ENCODE assay signal across 28 cellular contexts in the genomic region with DNA sequence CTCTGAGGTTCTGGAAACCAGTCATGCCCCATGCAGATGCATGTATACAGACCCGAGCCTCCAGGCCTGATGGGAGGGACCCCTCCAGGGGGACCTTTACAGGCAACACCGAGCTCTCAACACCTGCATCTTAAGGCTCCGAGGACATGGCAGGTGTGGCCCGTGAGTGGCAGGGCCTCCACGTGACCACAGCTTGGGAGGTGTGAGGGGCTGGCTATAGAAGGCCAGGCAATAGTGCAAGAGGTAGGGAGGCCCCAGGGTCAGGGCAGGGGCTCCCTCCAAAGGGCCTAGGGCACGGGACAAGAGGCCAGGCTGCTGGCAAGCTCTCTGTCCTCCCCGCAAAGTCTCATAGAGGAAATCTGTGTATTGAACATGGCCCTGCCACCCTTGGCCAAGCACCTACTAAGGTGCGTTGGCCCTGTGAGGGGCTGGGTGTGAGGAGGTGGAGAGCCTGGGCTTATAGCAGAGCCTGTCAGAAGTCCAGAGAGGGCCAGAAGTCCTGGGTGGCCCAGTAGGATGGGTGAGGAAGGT.
"Had no signal": no experiment of that assay in that cellular context is flagged by ENCODE, and none has a peak within 500 bp of the region (broad histone marks: within the 10 kb centered on the region; RNA-seq: fewer than 3 reads in every experiment).

No MANE protein-coding gene starts in this region.

- H3K36me3 ChIP-seq: esophagus muscularis mucosa, heart right ventricle, ovary, SJCRH30, tibial nerve had no signal

- H3K4me1 ChIP-seq: foreskin keratinocyte, SJCRH30 had no signal

- H3K27ac ChIP-seq: esophagus muscularis mucosa, foreskin keratinocyte, heart right ventricle, ovary, SJCRH30, tibial nerve had no signal

- H3K27me3 Mint-ChIP-seq: activated CD4-positive, alpha-beta memory T cell treated with anti-CD3 and anti-CD28 coated beads, Interleukin-2, amount 10 ng/mL, durations not matched to agents 7 days and 5 days; activated CD4-positive, alpha-beta T cell treated with anti-CD3 and anti-CD28 coated beads, Interleukin-2, amount 10 ng/mL, durations not matched to agents 7 days and 5 days; central memory CD8-positive, alpha-beta T cell had no signal

- H3K27ac Mint-ChIP-seq: activated CD4-positive, alpha-beta memory T cell treated with anti-CD3 and anti-CD28 coated beads, Interleukin-2, amount 10 ng/mL, durations not matched to agents 7 days and 5 days; activated CD4-positive, alpha-beta T cell treated with anti-CD3 and anti-CD28 coated beads, Interleukin-2, amount 10 ng/mL, durations not matched to agents 7 days and 5 days; activated naive CD4-positive, alpha-beta T cell treated with anti-CD3 and anti-CD28 coated beads for 36 hours; activated T-helper 2 cell treated with anti-CD3 and anti-CD28 coated beads, Interferon-gamma antibody, Interleukin-2, Interleukin-4, amounts not matched to agents 10 μg/mL and 5 μg/mL and 100 μg/mL, durations not matched to agents 14 hours and 24 hours and 36 hours; nephron progenitor cell; progenitor cell of endocrine pancreas; stimulated activated naive B cell treated with anti-CD40 and anti-IgM and Interleukin-4, amounts not matched to agents 10 μg/mL and 1 μg/mL and 100 μg/mL, for 72 hours; T-helper 17 cell; WTC11 had no signal

- DNase-seq: activated CD4-positive, alpha-beta memory T cell treated with anti-CD3 and anti-CD28 coated beads, Interleukin-2, amount 10 ng/mL, durations not matched to agents 7 days and 5 days; activated CD4-positive, alpha-beta T cell treated with anti-CD3 and anti-CD28 coated beads for 1 hour; activated CD4-positive, alpha-beta T cell treated with anti-CD3 and anti-CD28 coated beads, Interleukin-2, amount 10 ng/mL, durations not matched to agents 7 days and 5 days; activated CD8-positive, alpha-beta memory T cell treated with anti-CD3 and anti-CD28 coated beads, Interleukin-2, amount 50 U/mL, for 48 hours; activated naive CD4-positive, alpha-beta T cell treated with anti-CD3 and anti-CD28 coated beads for 36 hours; activated T-cell treated with anti-CD3 and anti-CD28 coated beads, Interleukin-2, amount 50 U/mL, for 48 hours; amniotic stem cell; effector CD4-positive, alpha-beta T cell; foreskin keratinocyte; heart right ventricle; kidney glomerular epithelial cell; mesenchymal stem cell; nephron progenitor cell; SJCRH30; stimulated activated CD4-positive, alpha-beta T cell treated with anti-CD3 and anti-CD28 coated beads, Interleukin-15, amount 100 ng/mL, for 24 hours; stimulated activated CD4-positive, alpha-beta T cell treated with anti-CD3 and anti-CD28 coated beads, Interleukin-2, amount 100 ng/mL, for 24 hours; stimulated activated naive B cell treated with anti-CD40 and anti-IgM and Interleukin-4, amounts not matched to agents 10 μg/mL and 1 μg/mL and 100 μg/mL, for 72 hours; T-helper 17 cell had no signal

- H3K9me3 ChIP-seq: esophagus muscularis mucosa, heart right ventricle, ovary, SJCRH30, tibial nerve had no signal

- H3K4me3 Mint-ChIP-seq: activated CD4-positive, alpha-beta memory T cell treated with anti-CD3 and anti-CD28 coated beads, Interleukin-2, amount 10 ng/mL, durations not matched to agents 7 days and 5 days; activated CD4-positive, alpha-beta T cell treated with anti-CD3 and anti-CD28 coated beads, Interleukin-2, amount 10 ng/mL, durations not matched to agents 7 days and 5 days; activated naive CD4-positive, alpha-beta T cell treated with anti-CD3 and anti-CD28 coated beads for 36 hours; central memory CD8-positive, alpha-beta T cell; nephron progenitor cell; stimulated activated naive B cell treated with anti-CD40 and anti-IgM and Interleukin-4, amounts not matched to agents 10 μg/mL and 1 μg/mL and 100 μg/mL, for 72 hours; WTC11 had no signal

- H3K4me2 ChIP-seq: smooth muscle cell had no signal

- ATAC-seq: foreskin keratinocyte; SK-N-SH treated with all-trans-retinoic acid at 6 μM for 48 hours; stimulated activated naive B cell treated with anti-CD40 and anti-IgM and Interleukin-4, amounts not matched to agents 10 μg/mL and 1 μg/mL and 100 μg/mL, for 72 hours; T-helper 17 cell; WTC11 had no signal

- H3K4me3 ChIP-seq: esophagus muscularis mucosa, heart right ventricle, ovary, SJCRH30, smooth muscle cell, tibial nerve had no signal

- H3K36me3 Mint-ChIP-seq: stimulated activated naive B cell treated with anti-CD40 and anti-IgM and Interleukin-4, amounts not matched to agents 10 μg/mL and 1 μg/mL and 100 μg/mL, for 72 hours; WTC11 had no signal

- H3K27me3 ChIP-seq: esophagus muscularis mucosa, heart right ventricle, ovary, SJCRH30, tibial nerve had no signal

- H3K9me3 Mint-ChIP-seq: activated CD4-positive, alpha-beta memory T cell treated with anti-CD3 and anti-CD28 coated beads, Interleukin-2, amount 10 ng/mL, durations not matched to agents 7 days and 5 days; activated CD4-positive, alpha-beta T cell treated with anti-CD3 and anti-CD28 coated beads, Interleukin-2, amount 10 ng/mL, durations not matched to agents 7 days and 5 days; activated naive CD4-positive, alpha-beta T cell treated with anti-CD3 and anti-CD28 coated beads for 36 hours; activated T-helper 2 cell treated with anti-CD3 and anti-CD28 coated beads, Interferon-gamma antibody, Interleukin-2, Interleukin-4, amounts not matched to agents 10 μg/mL and 5 μg/mL and 100 μg/mL, durations not matched to agents 14 hours and 24 hours and 36 hours; central memory CD8-positive, alpha-beta T cell; nephron progenitor cell; stimulated activated naive B cell treated with anti-CD40 and anti-IgM and Interleukin-4, amounts not matched to agents 10 μg/mL and 1 μg/mL and 100 μg/mL, for 72 hours; WTC11 had no signal

- FAIRE-seq: colon had no signal

- H3K4me1 Mint-ChIP-seq: stimulated activated naive B cell treated with anti-CD40 and anti-IgM and Interleukin-4, amounts not matched to agents 10 μg/mL and 1 μg/mL and 100 μg/mL, for 72 hours had no signal
